1 cellular context compared by ENCODE assay signal in genomic region chr6:137867685-137868509, GRCh38.
TF ChIP-seq lines count a peak whose summit lies in the region.

No MANE protein-coding gene starts in this region.

TF ChIP-seq in GM23338, 12 proteins besides CTCF, POLR2A, EP300 and RAD21 (continued from another document):
- no peak for TF ChIP-seq ZNF462 (CRISPR knock-in tag; IDR thresholded peaks at IDR 0.05)
- no peak for TF ChIP-seq ZNF114 (CRISPR knock-in tag; IDR thresholded peaks at IDR 0.05)
- no peak for TF ChIP-seq STAT1 (IDR thresholded peaks at IDR 0.05; ENCODE audit: unreplicated experiment)
